ENCODE assay signal across 23 cellular contexts in the genomic region with DNA sequence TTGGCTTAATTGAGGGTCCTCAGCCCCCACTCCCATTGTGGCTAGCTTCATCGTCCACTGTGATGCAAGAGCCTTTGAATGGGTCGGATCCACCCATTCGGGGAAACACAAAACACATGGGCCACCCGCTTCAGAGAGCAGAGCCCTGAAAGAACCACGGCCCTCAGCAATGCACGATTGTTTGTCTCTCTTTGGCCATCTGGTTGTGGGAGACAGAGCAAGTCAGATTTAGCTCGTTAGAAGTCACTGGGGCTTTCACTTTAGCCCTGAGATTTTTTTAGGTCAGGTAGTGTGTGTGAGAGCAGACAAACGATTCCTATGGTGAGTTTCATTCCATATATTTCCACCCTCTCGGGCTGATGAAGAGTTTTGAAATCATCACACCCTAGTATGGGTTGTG.
"Had no signal": no experiment of that assay in that cellular context is flagged by ENCODE, and none has a peak within 500 bp of the region (broad histone marks: within the 10 kb centered on the region; RNA-seq: fewer than 3 reads in every experiment).

No MANE protein-coding gene starts in this region.

- H3K27ac ChIP-seq: gastroesophageal sphincter, left ventricle myocardium inferior, lower lobe of right lung, neutrophil, psoas muscle, transverse colon had no signal

- H3K4me3 ChIP-seq: gastroesophageal sphincter, left ventricle myocardium inferior, lower lobe of right lung, psoas muscle, testis, transverse colon had no signal

- H3K4me1 Mint-ChIP-seq: immature natural killer cell; memory B cell; naive B cell; stimulated activated naive CD8-positive, alpha-beta T cell treated with anti-CD3 and anti-CD28 coated beads, Interleukin-15, amount 100 ng/mL, for 72 hours had no signal

- H3K36me3 Mint-ChIP-seq: immature natural killer cell, memory B cell, naive B cell had no signal

- H3K4me1 ChIP-seq: gastroesophageal sphincter, left ventricle myocardium inferior, lower lobe of right lung, psoas muscle, testis, transverse colon had no signal

- DNase-seq: effector memory CD4-positive, alpha-beta T cell; foreskin fibroblast; glutamatergic neuron; immature natural killer cell; kidney; left cardiac atrium; left ventricle myocardium inferior; lower lobe of right lung; midbrain; naive B cell; nephron progenitor cell; psoas muscle; retina; small intestine; stimulated activated CD4-positive, alpha-beta T cell treated with anti-CD3 and anti-CD28 coated beads, Interleukin-2, amount 100 ng/mL, for 48 hours; stimulated activated naive CD8-positive, alpha-beta T cell treated with anti-CD3 and anti-CD28 coated beads, Interleukin-15, amount 100 ng/mL, for 72 hours; testis; transverse colon had no signal

- H3K36me3 ChIP-seq: gastroesophageal sphincter, left ventricle myocardium inferior, lower lobe of right lung, neutrophil, transverse colon had no signal

- ATAC-seq: esophagus mucosa; gastroesophageal sphincter; lower lobe of right lung; psoas muscle; stimulated activated naive CD8-positive, alpha-beta T cell treated with anti-CD3 and anti-CD28 coated beads, Interleukin-15, amount 100 ng/mL, for 72 hours had no signal

- H3K9me3 ChIP-seq: gastroesophageal sphincter, left ventricle myocardium inferior, lower lobe of right lung, neutrophil, psoas muscle, testis, transverse colon had no signal

- H3K27me3 ChIP-seq: gastroesophageal sphincter, testis had no signal

- FAIRE-seq: endometrium, kidney, small intestine had no signal

- H3K4me3 Mint-ChIP-seq: immature natural killer cell; memory B cell; naive B cell; nephron progenitor cell; stimulated activated naive CD8-positive, alpha-beta T cell treated with anti-CD3 and anti-CD28 coated beads, Interleukin-15, amount 100 ng/mL, for 72 hours had no signal

- H3K9me3 Mint-ChIP-seq: immature natural killer cell; memory B cell; naive B cell; nephron progenitor cell; stimulated activated naive CD8-positive, alpha-beta T cell treated with anti-CD3 and anti-CD28 coated beads, Interleukin-15, amount 100 ng/mL, for 72 hours had no signal
